13 cellular contexts compared by ENCODE assay signal in genomic region chr7:41996381-41997035, GRCh38.
DNase-seq lines count a peak whose midpoint lies in the region; ATAC-seq, FAIRE-seq and TF ChIP-seq lines count a peak whose summit lies in the region.
"Had no signal": no experiment of that assay in that cellular context is flagged by ENCODE, and none has a peak within 500 bp of the region (broad histone marks: within the 10 kb centered on the region; RNA-seq: fewer than 3 reads in every experiment).

No MANE protein-coding gene starts in this region.

- H2AFZ ChIP-seq in hepatocyte = no peak overlapping the region

- peaks cover 0 to 2% (median 0%) of the 10 kb centered on the region in 9 donors for H3K9me3 Mint-ChIP-seq in naive thymus-derived CD8-positive, alpha-beta T cell
- H3K9me3 Mint-ChIP-seq: activated naive CD4-positive, alpha-beta T cell treated with anti-CD3 and anti-CD28 coated beads, Interleukin-2, amount 10 ng/mL, durations not matched to agents 7 days and 5 days; endodermal cell; T-cell had no signal

- POLR2A ChIA-PET in naive thymus-derived CD8-positive, alpha-beta T cell (lab: Charles Lee) = no interaction called here

- H3K4me1 ChIP-seq in hepatocyte (ENCODE audit: insufficient read depth) (no peaks in the 10 kb centered on the region), suprapubic skin (peaks cover 51% of the 10 kb centered on the region)

- peak overlapping the region; percentile 31 for H3K4me2 ChIP-seq in hepatocyte

- no peak for FAIRE-seq in urothelium cell line (lab: Jason Lieb, UNC)

- H3K27ac ChIP-seq in hepatocyte = peak overlapping the region; percentile 10
- no peak overlapping the region for H3K27ac ChIP-seq in suprapubic skin

- H3K27me3 Mint-ChIP-seq in naive thymus-derived CD8-positive, alpha-beta T cell = peaks cover 0 to 35% (median 14%) of the 10 kb centered on the region in 5 donors
- H3K27me3 Mint-ChIP-seq: activated naive CD4-positive, alpha-beta T cell treated with anti-CD3 and anti-CD28 coated beads, Interleukin-2, amount 10 ng/mL, durations not matched to agents 7 days and 5 days had no signal

- H4K20me1 ChIP-seq in hepatocyte (ENCODE audit: insufficient read depth, poor library complexity, severe bottlenecking) = no peaks in the 10 kb centered on the region

- H3K79me2 ChIP-seq in hepatocyte = no peaks in the 10 kb centered on the region

- no peaks in the 10 kb centered on the region for H3K36me3 ChIP-seq in hepatocyte (replicated peaks; ENCODE audit: insufficient read depth, low read depth)
- peaks cover 6% of the 10 kb centered on the region for H3K36me3 ChIP-seq in suprapubic skin
- H3K36me3 ChIP-seq in MG63 = no peaks in the 10 kb centered on the region; the same call in 1 of the 2 replicates

- ATAC-seq in naive thymus-derived CD8-positive, alpha-beta T cell = no peak
- ATAC-seq: T-cell had no signal

- 57% methylated on average over 4 of the region's 4 CpGs for WGBS in hepatocyte (ENCODE audit: low lambda C conversion rate, missing lambda C conversion rate)
- WGBS in suprapubic skin = 56% methylated on average over 4 of the region's 4 CpGs

- no peaks in the 10 kb centered on the region for H3K27me3 ChIP-seq in hepatocyte
- H3K27me3 ChIP-seq in suprapubic skin = no peaks in the 10 kb centered on the region
- H3K27me3 ChIP-seq in MG63 = no peaks in the 10 kb centered on the region

- no peaks in the 10 kb centered on the region for H3K4me1 Mint-ChIP-seq in naive thymus-derived CD8-positive, alpha-beta T cell
- H3K4me1 Mint-ChIP-seq: activated naive CD4-positive, alpha-beta T cell treated with anti-CD3 and anti-CD28 coated beads, Interleukin-2, amount 10 ng/mL, durations not matched to agents 7 days and 5 days; endodermal cell; T-cell had no signal

- in situ Hi-C loops in astrocyte of the cerebellum (cut with HindIII; ENCODE audit: low sequenced_read_pairs) = loop anchor here (25.0 kb wide), 2 partner anchors 241 to 841 kb away; partner anchors contain the start of gene GLI3

- H3K9me2 ChIP-seq in hepatocyte (replicated peaks; ENCODE audit: insufficient read depth) = no peaks in the 10 kb centered on the region

- H3K36me3 Mint-ChIP-seq in naive thymus-derived CD8-positive, alpha-beta T cell = no peaks in the 10 kb centered on the region
- H3K36me3 Mint-ChIP-seq: activated naive CD4-positive, alpha-beta T cell treated with anti-CD3 and anti-CD28 coated beads, Interleukin-2, amount 10 ng/mL, durations not matched to agents 7 days and 5 days; T-cell had no signal

- H3K4me3 ChIP-seq in HFF-Myc (replicated peaks; ENCODE audit: low read depth, low read length) = no peak overlapping the region
- H3K4me3 ChIP-seq in astrocyte of the cerebellum (ENCODE audit: low read depth, low read length) = no peak overlapping the region
- no peak overlapping the region for H3K4me3 ChIP-seq in hepatocyte
- H3K4me3 ChIP-seq in suprapubic skin = no peak overlapping the region
- no peak overlapping the region for H3K4me3 ChIP-seq in MG63

- H3K9me3 ChIP-seq in hepatocyte (ENCODE audit: low read depth) (no peaks in the 10 kb centered on the region), suprapubic skin (no peaks in the 10 kb centered on the region), MG63 (no peaks in the 10 kb centered on the region)

- TF ChIP-seq CTCF in HFF-Myc (IDR thresholded peaks at IDR 0.05; ENCODE audit: low read depth, low read length, missing control alignments) = no peak
- no peak for TF ChIP-seq CTCF in astrocyte of the cerebellum (IDR thresholded peaks at IDR 0.05; ENCODE audit: low read depth, low read length, missing control alignments)
- TF ChIP-seq CTCF in hepatocyte (IDR thresholded peaks at IDR 0.05; ENCODE audit: poor library complexity) = no peak
- TF ChIP-seq CTCF in suprapubic skin (IDR thresholded peaks at IDR 0.05) = no peak

- H3K4me3 Mint-ChIP-seq in naive thymus-derived CD8-positive, alpha-beta T cell = no peak overlapping the region
- H3K4me3 Mint-ChIP-seq: activated naive CD4-positive, alpha-beta T cell treated with anti-CD3 and anti-CD28 coated beads, Interleukin-2, amount 10 ng/mL, durations not matched to agents 7 days and 5 days; endodermal cell; T-cell had no signal

- TF ChIP-seq POLR2A in erythroblast (IDR thresholded peaks at IDR 0.05; ENCODE audit: low read length) (no peak), suprapubic skin (IDR thresholded peaks at IDR 0.05) (no peak)

- no peak overlapping the region for H3K27ac Mint-ChIP-seq in naive thymus-derived CD8-positive, alpha-beta T cell
- H3K27ac Mint-ChIP-seq: activated naive CD4-positive, alpha-beta T cell treated with anti-CD3 and anti-CD28 coated beads, Interleukin-2, amount 10 ng/mL, durations not matched to agents 7 days and 5 days; endodermal cell; T-cell had no signal

- DNase-seq in HFF-Myc (ENCODE audit: extremely low read depth, low read depth) (peak; percentile 86), astrocyte of the cerebellum (ENCODE audit: low read depth) (peak; percentile 52), hepatocyte (ENCODE audit: low spot score) (no peak), urothelium cell line (ENCODE audit: low spot score) (peak; percentile 49), erythroblast (lab: John Stamatoyannopoulos, UW) (no peak), suprapubic skin (ENCODE audit: low spot score in 2 of 2) (no peak), MG63 (no peak)
- no peak for DNase-seq in naive thymus-derived CD8-positive, alpha-beta T cell
- DNase-seq: activated naive CD4-positive, alpha-beta T cell treated with anti-CD3 and anti-CD28 coated beads, Interleukin-2, amount 10 ng/mL, durations not matched to agents 7 days and 5 days; DND-41; endodermal cell; GOT3; T-cell had no signal

- no peak for TF ChIP-seq EP300 in suprapubic skin (IDR thresholded peaks at IDR 0.05)

Comparison
In these comparisons a context has a peak if more than half of its experiments do, and no peak if none do; other contexts are left out.
1. DNase-seq: peak in HFF-Myc (single experiment), astrocyte of the cerebellum (single experiment) and urothelium cell line (single experiment); none in hepatocyte (single experiment), erythroblast (0 of 2), naive thymus-derived CD8-positive, alpha-beta T cell (0 of 10), suprapubic skin (0 of 2) and MG63 (single experiment).